1 cellular context compared by ENCODE assay signal in genomic region chr1:184088037-184088436, GRCh38.
TF ChIP-seq lines count a peak whose summit lies in the region.

No MANE protein-coding gene starts in this region.

TF ChIP-seq in WTC11, 78 proteins besides CTCF, POLR2A, EP300 and RAD21:
- TF ChIP-seq FOXK1 (CRISPR knock-in tag; IDR thresholded peaks at IDR 0.05) = no peak
- TF ChIP-seq, protein P1, sequence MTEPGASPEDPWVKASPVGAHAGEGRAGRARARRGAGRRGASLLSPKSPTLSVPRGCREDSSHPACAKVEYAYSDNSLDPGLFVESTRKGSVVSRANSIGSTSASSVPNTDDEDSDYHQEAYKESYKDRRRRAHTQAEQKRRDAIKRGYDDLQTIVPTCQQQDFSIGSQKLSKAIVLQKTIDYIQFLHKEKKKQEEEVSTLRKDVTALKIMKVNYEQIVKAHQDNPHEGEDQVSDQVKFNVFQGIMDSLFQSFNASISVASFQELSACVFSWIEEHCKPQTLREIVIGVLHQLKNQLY (CRISPR knock-in tag; IDR thresholded peaks at IDR 0.05) = no peak
- TF ChIP-seq E2F5 (CRISPR knock-in tag; IDR thresholded peaks at IDR 0.05) = no peak
- no peak for TF ChIP-seq GABPB1 (CRISPR knock-in tag; IDR thresholded peaks at IDR 0.05)
- no peak for TF ChIP-seq E2F4 (CRISPR knock-in tag; IDR thresholded peaks at IDR 0.05; ENCODE audit: borderline replicate concordance, low read depth)
- TF ChIP-seq SOX15 (CRISPR knock-in tag; IDR thresholded peaks at IDR 0.05) = no peak
- no peak for TF ChIP-seq ZNF317 (CRISPR knock-in tag; IDR thresholded peaks at IDR 0.05; ENCODE audit: borderline replicate concordance, low read depth)
- TF ChIP-seq ZNF138 (CRISPR knock-in tag; conservative IDR thresholded peaks at IDR 0.05) = no peak
- TF ChIP-seq, protein P2, sequence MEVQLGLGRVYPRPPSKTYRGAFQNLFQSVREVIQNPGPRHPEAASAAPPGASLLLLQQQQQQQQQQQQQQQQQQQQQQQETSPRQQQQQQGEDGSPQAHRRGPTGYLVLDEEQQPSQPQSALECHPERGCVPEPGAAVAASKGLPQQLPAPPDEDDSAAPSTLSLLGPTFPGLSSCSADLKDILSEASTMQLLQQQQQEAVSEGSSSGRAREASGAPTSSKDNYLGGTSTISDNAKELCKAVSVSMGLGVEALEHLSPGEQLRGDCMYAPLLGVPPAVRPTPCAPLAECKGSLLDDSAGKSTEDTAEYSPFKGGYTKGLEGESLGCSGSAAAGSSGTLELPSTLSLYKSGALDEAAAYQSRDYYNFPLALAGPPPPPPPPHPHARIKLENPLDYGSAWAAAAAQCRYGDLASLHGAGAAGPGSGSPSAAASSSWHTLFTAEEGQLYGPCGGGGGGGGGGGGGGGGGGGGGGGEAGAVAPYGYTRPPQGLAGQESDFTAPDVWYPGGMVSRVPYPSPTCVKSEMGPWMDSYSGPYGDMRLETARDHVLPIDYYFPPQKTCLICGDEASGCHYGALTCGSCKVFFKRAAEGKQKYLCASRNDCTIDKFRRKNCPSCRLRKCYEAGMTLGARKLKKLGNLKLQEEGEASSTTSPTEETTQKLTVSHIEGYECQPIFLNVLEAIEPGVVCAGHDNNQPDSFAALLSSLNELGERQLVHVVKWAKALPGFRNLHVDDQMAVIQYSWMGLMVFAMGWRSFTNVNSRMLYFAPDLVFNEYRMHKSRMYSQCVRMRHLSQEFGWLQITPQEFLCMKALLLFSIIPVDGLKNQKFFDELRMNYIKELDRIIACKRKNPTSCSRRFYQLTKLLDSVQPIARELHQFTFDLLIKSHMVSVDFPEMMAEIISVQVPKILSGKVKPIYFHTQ (CRISPR knock-in tag; IDR thresholded peaks at IDR 0.05) = no peak
- TF ChIP-seq RORB (CRISPR knock-in tag; IDR thresholded peaks at IDR 0.05) = no peak
- no peak for TF ChIP-seq RELA (CRISPR knock-in tag; IDR thresholded peaks at IDR 0.05; ENCODE audit: borderline replicate concordance)
- no peak for TF ChIP-seq HMGXB4 (CRISPR knock-in tag; IDR thresholded peaks at IDR 0.05)
- no peak for TF ChIP-seq ZNF263 (CRISPR knock-in tag; IDR thresholded peaks at IDR 0.05; ENCODE audit: low read depth)
- no peak for TF ChIP-seq USF1 (CRISPR knock-in tag; IDR thresholded peaks at IDR 0.05)
- TF ChIP-seq, protein P3, sequence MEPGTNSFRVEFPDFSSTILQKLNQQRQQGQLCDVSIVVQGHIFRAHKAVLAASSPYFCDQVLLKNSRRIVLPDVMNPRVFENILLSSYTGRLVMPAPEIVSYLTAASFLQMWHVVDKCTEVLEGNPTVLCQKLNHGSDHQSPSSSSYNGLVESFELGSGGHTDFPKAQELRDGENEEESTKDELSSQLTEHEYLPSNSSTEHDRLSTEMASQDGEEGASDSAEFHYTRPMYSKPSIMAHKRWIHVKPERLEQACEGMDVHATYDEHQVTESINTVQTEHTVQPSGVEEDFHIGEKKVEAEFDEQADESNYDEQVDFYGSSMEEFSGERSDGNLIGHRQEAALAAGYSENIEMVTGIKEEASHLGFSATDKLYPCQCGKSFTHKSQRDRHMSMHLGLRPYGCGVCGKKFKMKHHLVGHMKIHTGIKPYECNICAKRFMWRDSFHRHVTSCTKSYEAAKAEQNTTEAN (CRISPR knock-in tag; IDR thresholded peaks at IDR 0.05) = no peak
- TF ChIP-seq CREM (CRISPR knock-in tag; IDR thresholded peaks at IDR 0.05) = no peak
- TF ChIP-seq FOXP1 (CRISPR knock-in tag; IDR thresholded peaks at IDR 0.05; ENCODE audit: borderline replicate concordance) = no peak
- TF ChIP-seq CBFB (CRISPR knock-in tag; IDR thresholded peaks at IDR 0.05; ENCODE audit: low read depth) = no peak
- TF ChIP-seq ZBTB21 (CRISPR knock-in tag; IDR thresholded peaks at IDR 0.05; ENCODE audit: borderline replicate concordance) = no peak
